ENCODE assay signal across 32 cellular contexts in the genomic region with DNA sequence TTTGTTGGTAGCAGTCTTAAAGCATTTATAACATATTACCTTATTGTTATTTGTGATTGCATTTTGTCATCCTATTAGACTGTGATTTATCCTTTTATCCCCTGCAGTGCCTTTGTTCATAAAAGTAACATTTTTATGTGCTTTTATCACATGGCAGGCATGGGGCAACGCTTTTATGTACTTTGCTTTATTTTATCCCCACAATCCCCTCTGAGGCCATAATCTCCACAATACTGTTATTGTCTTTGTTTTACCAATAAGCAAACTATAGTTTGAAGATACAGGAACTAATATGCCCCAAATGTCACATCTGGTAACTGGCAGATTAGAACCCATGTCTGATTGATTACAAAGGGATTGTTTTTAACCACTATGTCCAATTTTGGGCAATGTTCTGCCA.
A peak's percentile ranks its signal among the peaks of the same experiment; 100 is the strongest.
DNase-seq lines count a peak whose midpoint lies in the region; ATAC-seq and TF ChIP-seq lines count a peak whose summit lies in the region.
"Had no signal": no experiment of that assay in that cellular context is flagged by ENCODE, and none has a peak within 500 bp of the region (broad histone marks: within the 10 kb centered on the region; RNA-seq: fewer than 3 reads in every experiment).

No MANE protein-coding gene starts in this region.

- peaks cover 42% of the 10 kb centered on the region for H3K4me1 ChIP-seq in GM23338 (ENCODE audit: insufficient read depth)
- H3K4me1 ChIP-seq in esophagus muscularis mucosa: no peaks in the 10 kb centered on the region
- H3K4me1 ChIP-seq in effector memory CD4-positive, alpha-beta T cell (ENCODE audit: control insufficient read depth, insufficient read depth, low read length, poor library complexity, severe bottlenecking): no peaks in the 10 kb centered on the region
- H3K4me1 ChIP-seq: A549; BE2C; BLaER1; BLaER1 treated with 17β-estradiol and CSF1 and Interleukin-3, amounts not matched to agents 10 nM and 100 nM; Caco-2 had no signal

- TF ChIP-seq EP300 in esophagus muscularis mucosa (IDR thresholded peaks at IDR 0.05): no peak

- H3K36me3 Mint-ChIP-seq in GM23338 (ENCODE audit: low read depth): no peaks in the 10 kb centered on the region
- H3K36me3 Mint-ChIP-seq: CD14-positive monocyte; CD4-positive, alpha-beta memory T cell; CD4-positive, CD25-positive, alpha-beta regulatory T cell; CD8-positive, alpha-beta memory T cell; CD8-positive, alpha-beta T cell had no signal

- H2AFZ ChIP-seq in GM23338: no peak overlapping the region

- H3K9me2 ChIP-seq in GM23338 (ENCODE audit: insufficient read depth): peaks cover 11% of the 10 kb centered on the region; the same call in 1 of the 2 replicates

- no peak for DNase-seq in GM23338 (ENCODE audit: low spot score)
- DNase-seq in SK-MEL-5 (ENCODE audit: low read depth, low spot score): peak; percentile 54
- peak; percentile 65 for DNase-seq in foreskin melanocyte
- no peak for DNase-seq in esophagus muscularis mucosa (ENCODE audit: extremely low spot score)
- DNase-seq in effector memory CD4-positive, alpha-beta T cell: no peak
- DNase-seq in activated naive CD4-positive, alpha-beta T cell treated with Interleukin-2 at 50 U/mL for 16 hours: no peak
- DNase-seq: 8988T; ACHN; AML-193; BE2C; C1 segment of cervical spinal cord; Caco-2; Calu3; CD4-positive, alpha-beta memory T cell; CD4-positive, alpha-beta T cell; CD4-positive, CD25-positive, alpha-beta regulatory T cell; CD8-positive, alpha-beta memory T cell; CD8-positive, alpha-beta T cell; COR-L47; DMS 273 treated with DMSO at 0.1 percent for 48 hours; DMS153; DMS53; DMS79; DND-41; EL had no signal

- H3K9me3 Mint-ChIP-seq in GM23338: no peaks in the 10 kb centered on the region
- H3K9me3 Mint-ChIP-seq: CD4-positive, alpha-beta T cell; CD8-positive, alpha-beta T cell had no signal

- no peaks in the 10 kb centered on the region for H3F3A ChIP-seq in GM23338 (replicated peaks; ENCODE audit: low read depth)

- H3K36me3 ChIP-seq in GM23338 (ENCODE audit: insufficient read depth): no peaks in the 10 kb centered on the region
- no peaks in the 10 kb centered on the region for H3K36me3 ChIP-seq in esophagus muscularis mucosa
- no peaks in the 10 kb centered on the region for H3K36me3 ChIP-seq in effector memory CD4-positive, alpha-beta T cell (ENCODE audit: control insufficient read depth, insufficient read depth, low read length)
- H3K36me3 ChIP-seq: BE2C; BLaER1; BLaER1 treated with 17β-estradiol and CSF1 and Interleukin-3, amounts not matched to agents 10 nM and 100 nM had no signal

- intact Hi-C loops in esophagus muscularis mucosa (cut with DNase I): no loop called here

- no peak for TF ChIP-seq POLR2A in esophagus muscularis mucosa (IDR thresholded peaks at IDR 0.05; ENCODE audit: low read depth)

- H3K27ac Mint-ChIP-seq in GM23338: peak overlapping the region; percentile 53; the same call in 1 of the 2 replicates
- H3K27ac Mint-ChIP-seq: B cell; CD14-positive monocyte; CD4-positive, alpha-beta memory T cell; CD4-positive, alpha-beta T cell; CD4-positive, CD25-positive, alpha-beta regulatory T cell; CD8-positive, alpha-beta memory T cell; CD8-positive, alpha-beta T cell had no signal

- WGBS in esophagus muscularis mucosa: 85% methylated on average over 1 of the region's 1 CpG

- no peak overlapping the region for H3K4me3 Mint-ChIP-seq in GM23338
- H3K4me3 Mint-ChIP-seq: B cell; CD14-positive monocyte; CD4-positive, alpha-beta memory T cell; CD4-positive, alpha-beta T cell; CD4-positive, CD25-positive, alpha-beta regulatory T cell; CD8-positive, alpha-beta memory T cell; CD8-positive, alpha-beta T cell had no signal

- in situ Hi-C loops in SK-MEL-5 (cut with HindIII; ENCODE audit: low pct_unique_long_range_greater_than_20kb, low sequenced_read_pairs): no loop called here

- H3K79me2 ChIP-seq in GM23338 (replicated peaks; ENCODE audit: insufficient read depth): no peaks in the 10 kb centered on the region

- no peaks in the 10 kb centered on the region for H4K20me1 ChIP-seq in GM23338 (replicated peaks; ENCODE audit: insufficient read depth)
- H4K20me1 ChIP-seq: BLaER1; BLaER1 treated with 17β-estradiol and CSF1 and Interleukin-3, amounts not matched to agents 10 nM and 100 nM had no signal

- no peaks in the 10 kb centered on the region for H3K27me3 Mint-ChIP-seq in GM23338 (ENCODE audit: insufficient read depth, low read depth, poor library complexity)
- H3K27me3 Mint-ChIP-seq: B cell; CD4-positive, alpha-beta memory T cell; CD4-positive, alpha-beta T cell; CD4-positive, CD25-positive, alpha-beta regulatory T cell had no signal

- no peaks in the 10 kb centered on the region for H3K9me3 ChIP-seq in esophagus muscularis mucosa
- H3K9me3 ChIP-seq in effector memory CD4-positive, alpha-beta T cell (ENCODE audit: control insufficient read depth, low read length): no peaks in the 10 kb centered on the region
- H3K9me3 ChIP-seq: A549; BE2C; BLaER1; BLaER1 treated with 17β-estradiol and CSF1 and Interleukin-3, amounts not matched to agents 10 nM and 100 nM; Caco-2 had no signal

- H3K4me3 ChIP-seq in GM23338 (no peak overlapping the region), esophagus muscularis mucosa (no peak overlapping the region)
- no peak overlapping the region for H3K4me3 ChIP-seq in effector memory CD4-positive, alpha-beta T cell (ENCODE audit: insufficient read depth, low read depth, low read length, poor library complexity, severe bottlenecking)
- H3K4me3 ChIP-seq: A549; BLaER1; BLaER1 treated with 17β-estradiol and CSF1 and Interleukin-3, amounts not matched to agents 10 nM and 100 nM had no signal

- H3K4me2 ChIP-seq in GM23338: no peak overlapping the region
- H3K4me2 ChIP-seq: A549; BLaER1; BLaER1 treated with 17β-estradiol and CSF1 and Interleukin-3, amounts not matched to agents 10 nM and 100 nM had no signal

- no peak for ATAC-seq in GM23338
- ATAC-seq: A549; CD8-positive, alpha-beta T cell had no signal

- TF ChIP-seq CTCF in GM23338 (conservative IDR thresholded peaks at IDR 0.05; ENCODE audit: low read depth in 2 of 2): no peak
- TF ChIP-seq CTCF in esophagus muscularis mucosa (IDR thresholded peaks at IDR 0.05): no peak

- H3K4me1 Mint-ChIP-seq in GM23338: peaks cover 21% of the 10 kb centered on the region
- H3K4me1 Mint-ChIP-seq: B cell; CD14-positive monocyte; CD4-positive, alpha-beta memory T cell; CD4-positive, CD25-positive, alpha-beta regulatory T cell; CD8-positive, alpha-beta memory T cell had no signal

- H3K27me3 ChIP-seq in GM23338 (ENCODE audit: insufficient read depth) (no peaks in the 10 kb centered on the region), esophagus muscularis mucosa (no peaks in the 10 kb centered on the region)
- H3K27me3 ChIP-seq in effector memory CD4-positive, alpha-beta T cell (replicated peaks; ENCODE audit: control insufficient read depth, insufficient read depth, low read length, poor library complexity, severe bottlenecking): no peaks in the 10 kb centered on the region
- H3K27me3 ChIP-seq: BE2C; BLaER1; BLaER1 treated with 17β-estradiol and CSF1 and Interleukin-3, amounts not matched to agents 10 nM and 100 nM had no signal

- H3K27ac ChIP-seq in GM23338 (ENCODE audit: low read depth): no peak overlapping the region
- no peak overlapping the region for H3K27ac ChIP-seq in esophagus muscularis mucosa (replicated peaks in 1 of 4)
- no peak overlapping the region for H3K27ac ChIP-seq in effector memory CD4-positive, alpha-beta T cell (ENCODE audit: insufficient read depth, low read length, poor library complexity, severe bottlenecking)
- H3K27ac ChIP-seq: 22Rv1; A549; BLaER1; BLaER1 treated with 17β-estradiol and CSF1 and Interleukin-3, amounts not matched to agents 10 nM and 100 nM; C4-2B had no signal

TF ChIP-seq in GM23338, 12 proteins besides CTCF, POLR2A, EP300 and RAD21:
- TF ChIP-seq JUNB (IDR thresholded peaks at IDR 0.05; ENCODE audit: unreplicated experiment): no peak

Comparison
In these comparisons a context has a peak if more than half of its experiments do, and no peak if none do; other contexts are left out.
1. DNase-seq: peak in SK-MEL-5 (single experiment) and foreskin melanocyte (single experiment); none in GM23338 (single experiment), esophagus muscularis mucosa (single experiment), effector memory CD4-positive, alpha-beta T cell (0 of 3) and activated naive CD4-positive, alpha-beta T cell treated with Interleukin-2 at 50 U/mL for 16 hours (single experiment).